23 cellular contexts compared by ENCODE assay signal in genomic region chr2:177728920-177729319, GRCh38.
A peak's percentile ranks its signal among the peaks of the same experiment; 100 is the strongest.
DNase-seq lines count a peak whose midpoint lies in the region; ATAC-seq and TF ChIP-seq lines count a peak whose summit lies in the region.
"Had no signal": no experiment of that assay in that cellular context is flagged by ENCODE, and none has a peak within 500 bp of the region (broad histone marks: within the 10 kb centered on the region; RNA-seq: fewer than 3 reads in every experiment).

No MANE protein-coding gene starts in this region.

- peak overlapping the region; percentile 68 for H3K27ac Mint-ChIP-seq in mesothelial cell of epicardium
- H3K27ac Mint-ChIP-seq in natural killer cell: no peak overlapping the region
- H3K27ac Mint-ChIP-seq: CD4-positive, CD25-positive, alpha-beta regulatory T cell had no signal

- H3K4me3 ChIP-seq in HEK293 (ENCODE audit: low read depth, low read length): no peak overlapping the region
- H3K4me3 ChIP-seq: GM23248, HAP-1, MG63, SJCRH30 had no signal

- H3K27ac ChIP-seq in HEK293 (ENCODE audit: extremely low read depth, low read depth, low read length): no peak overlapping the region
- H3K27ac ChIP-seq: GM23248, SJCRH30 had no signal

- DNase-seq in NCI-H1048 (lab: John Stamatoyannopoulos, UW) (peak; percentile 62), SK-MEL-5 (ENCODE audit: low read depth, low spot score) (peak; percentile 16), mesothelial cell of epicardium (ENCODE audit: low spot score in 2 of 2, unreplicated experiment in 2 of 2) (no peak), natural killer cell (no peak), NCI-H748 (lab: John Stamatoyannopoulos, UW; ENCODE audit: unreplicated experiment) (no peak)
- DNase-seq in effector CD8-positive, alpha-beta T cell (lab: John Stamatoyannopoulos, UW): no peak
- DNase-seq: CD4-positive, CD25-positive, alpha-beta regulatory T cell; COR-L47; DMS79; GM23248; IMR-90; Karpas-422; MG63; NCI-H1694; NCI-H2081 treated with DMSO at 0.1 percent for 48 hours; NCI-H510A; NCI-H774; NK-92 treated with Interleukin-12 subunit alpha and Interleukin-12 subunit beta, amount 100 ng/mL, for 24 hours; T-helper 1 cell had no signal

- no peaks in the 10 kb centered on the region for H3K9me3 Mint-ChIP-seq in mesothelial cell of epicardium
- no peaks in the 10 kb centered on the region for H3K9me3 Mint-ChIP-seq in natural killer cell

- in situ Hi-C loops in SK-MEL-5 (cut with HindIII; ENCODE audit: low pct_unique_long_range_greater_than_20kb, low sequenced_read_pairs): loop anchor here (25.0 kb wide), 1 partner anchor 567 kb away; no protein-coding TSS in a partner anchor

- intact Hi-C loops in natural killer cell (cut with micrococcal nuclease): no loop called here

- H3K4me1 Mint-ChIP-seq in mesothelial cell of epicardium (peaks cover 93% of the 10 kb centered on the region), natural killer cell (no peaks in the 10 kb centered on the region)
- H3K4me1 Mint-ChIP-seq: CD4-positive, CD25-positive, alpha-beta regulatory T cell had no signal

- H3K9me3 ChIP-seq in HEK293 (ENCODE audit: control insufficient read depth, insufficient read depth, low read depth, low read length): no peaks in the 10 kb centered on the region
- H3K9me3 ChIP-seq: HAP-1, MG63, SJCRH30 had no signal

- TF ChIP-seq CTCF in HEK293 (tag by site-specific recombination; IDR thresholded peaks at IDR 0.05) (no peak), mesothelial cell of epicardium (IDR thresholded peaks at IDR 0.05; ENCODE audit: unreplicated experiment) (no peak), natural killer cell (IDR thresholded peaks at IDR 0.05) (no peak)

- H3K36me3 ChIP-seq in HEK293 (ENCODE audit: control insufficient read depth in 2 of 2, insufficient read depth in 1 of 2, low read length in 2 of 2): no peaks in the 10 kb centered on the region
- H3K36me3 ChIP-seq: HAP-1, MG63, SJCRH30 had no signal

- POLR2A ChIA-PET in HEK293 (lab: Yijun Ruan, JAX): interaction anchor here (2.1 kb wide), 1 partner anchor 465 kb away, joined by 4 read pairs; the partner anchor contains the start of gene NFE2L2

- H3K36me3 Mint-ChIP-seq in mesothelial cell of epicardium (no peaks in the 10 kb centered on the region), natural killer cell (no peaks in the 10 kb centered on the region)
- H3K36me3 Mint-ChIP-seq: CD4-positive, CD25-positive, alpha-beta regulatory T cell had no signal

- H3K27me3 Mint-ChIP-seq in mesothelial cell of epicardium (ENCODE audit: low read depth) (no peaks in the 10 kb centered on the region), natural killer cell (ENCODE audit: low read depth in 2 of 2) (peaks cover 29 to 67% of the 10 kb centered on the region in 2 donors)

- H3K4me3 Mint-ChIP-seq in mesothelial cell of epicardium (no peak overlapping the region), natural killer cell (no peak overlapping the region)
- H3K4me3 Mint-ChIP-seq: CD4-positive, CD25-positive, alpha-beta regulatory T cell had no signal

- CTCF ChIA-PET in HEK293 (lab: Yijun Ruan, JAX): interaction anchor here (0.6 to 3.3 kb wide), 13 partner anchors 11 to 1754 kb away, joined by 3 to 17 read pairs (median 5); no protein-coding TSS in a partner anchor

- no peak for ATAC-seq in natural killer cell
- ATAC-seq: Panc1 had no signal

- no peaks in the 10 kb centered on the region for H3K4me1 ChIP-seq in HEK293 (ENCODE audit: control insufficient read depth, insufficient read depth, low read length)

TF ChIP-seq in HEK293, 187 proteins besides CTCF, POLR2A, EP300 and RAD21:
- TF ChIP-seq ZNF248 (tag by site-specific recombination; IDR thresholded peaks at IDR 0.05): no peak
- TF ChIP-seq ZNF843 (tag by site-specific recombination; IDR thresholded peaks at IDR 0.05): peak; percentile 42; the same call in 1 of the 2 replicates
- TF ChIP-seq PRDM10 (tag by site-specific recombination; IDR thresholded peaks at IDR 0.05): peak; percentile 25; the same call in 1 of the 2 replicates
- TF ChIP-seq ZNF155 (tag by site-specific recombination; IDR thresholded peaks at IDR 0.05): no peak
- TF ChIP-seq ZNF366 (tag by site-specific recombination; conservative IDR thresholded peaks at IDR 0.05): 0 out of 2 replicates have a peak, but pooled peaks have one; percentile 17
- 0 out of 2 replicates have a peak, but pooled peaks have one; percentile 11 for TF ChIP-seq ZBTB44 (tag by site-specific recombination; IDR thresholded peaks at IDR 0.05)
- 0 out of 2 replicates have a peak, but pooled peaks have one; percentile 29 for TF ChIP-seq TRIM28 (IDR thresholded peaks at IDR 0.05; ENCODE audit: borderline replicate concordance, low read length)
- peak; percentile 20; the same call in 1 of the 2 replicates for TF ChIP-seq PRDM6 (tag by site-specific recombination; IDR thresholded peaks at IDR 0.05)

Comparison
In these comparisons a context has a peak if more than half of its experiments do, and no peak if none do; other contexts are left out.
1. DNase-seq: peak in NCI-H1048 (single experiment) and SK-MEL-5 (single experiment); none in mesothelial cell of epicardium (0 of 2), effector CD8-positive, alpha-beta T cell (single experiment), natural killer cell (single experiment) and NCI-H748 (single experiment).